34 cellular contexts compared by ENCODE assay signal in the genomic region with DNA sequence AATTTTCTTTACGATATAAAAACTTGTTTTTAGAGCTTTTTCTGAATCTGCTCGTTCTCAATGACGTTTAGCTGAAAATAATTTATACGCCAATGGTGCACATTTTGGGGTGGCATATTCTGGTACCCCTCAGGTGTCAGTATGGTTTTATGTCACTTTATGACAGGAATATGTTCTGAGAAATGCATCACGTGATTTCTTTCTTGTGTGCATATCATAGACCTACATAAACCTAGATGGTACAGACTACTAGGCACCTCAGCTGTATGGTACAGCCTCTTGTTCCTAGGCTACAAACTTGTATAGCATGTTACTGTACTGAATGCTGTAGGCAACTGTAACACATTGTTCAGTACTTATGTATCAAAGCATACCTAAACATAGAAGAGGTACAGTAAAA.
DNase-seq lines count a peak whose midpoint lies in the region; ATAC-seq, FAIRE-seq and TF ChIP-seq lines count a peak whose summit lies in the region.
"Had no signal": no experiment of that assay in that cellular context is flagged by ENCODE, and none has a peak within 500 bp of the region (broad histone marks: within the 10 kb centered on the region; RNA-seq: fewer than 3 reads in every experiment).

No MANE protein-coding gene starts in this region.

- intact Hi-C loops in cardiac septum (cut with DNase I) (no loop called here), HepG2 (cut with micrococcal nuclease; ENCODE audit: unreplicated experiment) (no loop called here), right lobe of liver (cut with DNase I) (no loop called here), K562 (cut with micrococcal nuclease) (no loop called here), endothelial cell of umbilical vein (cut with micrococcal nuclease) (no loop called here)

- H4K20me1 ChIP-seq in HepG2 (ENCODE audit: insufficient read depth, low read length) (no peaks in the 10 kb centered on the region), K562 (replicated peaks; ENCODE audit: control insufficient read depth, insufficient read depth, low read length) (no peaks in the 10 kb centered on the region), endothelial cell of umbilical vein (replicated peaks; ENCODE audit: control insufficient read depth, extremely low read depth, insufficient read depth, low read length) (no peaks in the 10 kb centered on the region)
- H4K20me1 ChIP-seq: BLaER1; BLaER1 treated with 17β-estradiol and CSF1 and Interleukin-3, amounts not matched to agents 10 nM and 100 nM had no signal

- H3K4me1 ChIP-seq in right atrium auricular region, result no peaks in the 10 kb centered on the region
- H3K4me1 ChIP-seq in HepG2 (ENCODE audit: insufficient read depth, low read length), result no peaks in the 10 kb centered on the region
- H3K4me1 ChIP-seq in right lobe of liver, result no peaks in the 10 kb centered on the region
- H3K4me1 ChIP-seq in K562 (replicated peaks in 1 of 2; ENCODE audit: control insufficient read depth in 2 of 2, insufficient read depth in 2 of 2, low read length in 2 of 2), result no peaks in the 10 kb centered on the region
- no peaks in the 10 kb centered on the region for H3K4me1 ChIP-seq in endothelial cell of umbilical vein (ENCODE audit: control insufficient read depth, extremely low read depth, insufficient read depth, low read length)
- H3K4me1 ChIP-seq: A549, BE2C, Caco-2 had no signal

- H3K9me3 ChIP-seq in right atrium auricular region (no peaks in the 10 kb centered on the region), HepG2 (ENCODE audit: low read length) (no peaks in the 10 kb centered on the region), right lobe of liver (no peaks in the 10 kb centered on the region), K562 (replicated peaks; ENCODE audit: control insufficient read depth, insufficient read depth, low read depth, low read length) (no peaks in the 10 kb centered on the region), endothelial cell of umbilical vein (replicated peaks; ENCODE audit: control insufficient read depth, insufficient read depth, low read length) (no peaks in the 10 kb centered on the region)
- H3K9me3 ChIP-seq: A549, BE2C, BLaER1, Caco-2 had no signal

- no peak for FAIRE-seq in HepG2 (lab: Jason Lieb, UNC)
- peak; percentile 42 for FAIRE-seq in K562 (lab: Jason Lieb, UNC)
- peak; percentile 53 for FAIRE-seq in endothelial cell of umbilical vein (lab: Jason Lieb, UNC)
- FAIRE-seq: A204.1, A549, D721Med had no signal

- H3K9me1 ChIP-seq in K562 (ENCODE audit: control insufficient read depth, insufficient read depth, low read length) (no peaks in the 10 kb centered on the region), endothelial cell of umbilical vein (replicated peaks; ENCODE audit: control insufficient read depth, extremely low read depth, insufficient read depth, low read length) (no peaks in the 10 kb centered on the region)

- CTCF ChIA-PET in HepG2 (lab: Yijun Ruan, JAX; ENCODE audit: low intra/inter-chr PET ratio, low total read pairs) (no interaction called here), K562 (lab: Yijun Ruan, JAX; ENCODE audit: low intra/inter-chr PET ratio) (no interaction called here), endothelial cell of umbilical vein (lab: Charles Lee) (interaction anchor here (1.0 kb wide), 1 partner anchor 337 kb away, joined by 3 read pairs; no protein-coding TSS in a partner anchor)

- ATAC-seq in HepG2 (no peak), right lobe of liver (no peak), K562 (no peak)
- ATAC-seq: A549; CD8-positive, alpha-beta T cell had no signal

- DNase-seq in right atrium auricular region (ENCODE audit: low spot score), result peak; percentile 5
- no peak for DNase-seq in cardiac septum (ENCODE audit: low spot score)
- DNase-seq in HepG2 (ENCODE audit: low spot score), result no peak
- no peak for DNase-seq in right lobe of liver
- no peak for DNase-seq in K562 (ENCODE audit: extremely low read depth in 1 of 4, low spot score in 3 of 4)
- DNase-seq in endothelial cell of umbilical vein (ENCODE audit: low read depth, low spot score), result no peak
- no peak for DNase-seq in NAMALWA (ENCODE audit: low spot score)
- no peak for DNase-seq in DMS79 (lab: John Stamatoyannopoulos, UW)
- DNase-seq: 8988T; ACHN; AML-193; BE2C; C1 segment of cervical spinal cord; Caco-2; Calu3; CD4-positive, alpha-beta memory T cell; CD4-positive, alpha-beta T cell; CD4-positive, CD25-positive, alpha-beta regulatory T cell; CD8-positive, alpha-beta memory T cell; CD8-positive, alpha-beta T cell; COR-L47; DMS 273 treated with DMSO at 0.1 percent for 48 hours; DMS153; DMS53; DMS79 treated with DMSO at 0.1 percent for 48 hours; DND-41; EL had no signal

- H3K27ac ChIP-seq in right atrium auricular region, result no peak overlapping the region
- no peak overlapping the region for H3K27ac ChIP-seq in HepG2 (ENCODE audit: extremely low read length, insufficient read depth, low read length)
- no peak overlapping the region for H3K27ac ChIP-seq in right lobe of liver
- H3K27ac ChIP-seq in K562 (ENCODE audit: extremely low read depth, low read depth, low read length), result no peak overlapping the region
- H3K27ac ChIP-seq in endothelial cell of umbilical vein (ENCODE audit: insufficient read depth, low read depth, low read length), result no peak overlapping the region
- H3K27ac ChIP-seq: 22Rv1; A549; BLaER1; BLaER1 treated with 17β-estradiol and CSF1 and Interleukin-3, amounts not matched to agents 10 nM and 100 nM; C4-2B had no signal

- TF ChIP-seq RAD21 in HepG2 (CRISPR knock-in tag; IDR thresholded peaks at IDR 0.05) (no peak), K562 (CRISPR knock-in tag; conservative IDR thresholded peaks at IDR 0.05 in 1 of 2, IDR thresholded peaks at IDR 0.05 in 1 of 2) (no peak)

- no peaks in the 10 kb centered on the region for H3K27me3 ChIP-seq in right atrium auricular region
- H3K27me3 ChIP-seq in HepG2 (ENCODE audit: control insufficient read depth in 1 of 2, insufficient read depth in 2 of 2, low read length in 2 of 2), result peaks cover 4 to 15% of the 10 kb centered on the region in 2 experiments; a peak in 2 of 5 replicates
- H3K27me3 ChIP-seq in right lobe of liver, result no peaks in the 10 kb centered on the region
- peaks cover 0 to 12% of the 10 kb centered on the region in 2 experiments; a peak in 1 of 5 replicates for H3K27me3 ChIP-seq in K562 (ENCODE audit: control insufficient read depth in 2 of 2, insufficient read depth in 2 of 2, low read length in 2 of 2)
- H3K27me3 ChIP-seq in endothelial cell of umbilical vein (ENCODE audit: control insufficient read depth in 2 of 2, insufficient read depth in 2 of 2, low read length in 2 of 2), result peaks cover 8 to 9% of the 10 kb centered on the region in 2 experiments
- H3K27me3 ChIP-seq: BE2C; BLaER1; BLaER1 treated with 17β-estradiol and CSF1 and Interleukin-3, amounts not matched to agents 10 nM and 100 nM had no signal

- TF ChIP-seq EP300 in HepG2 (IDR thresholded peaks at IDR 0.05; ENCODE audit: low read depth in 2 of 2, low read length in 2 of 2) (no peak), HepG2 (CRISPR knock-in tag; IDR thresholded peaks at IDR 0.05; ENCODE audit: borderline replicate concordance) (no peak), K562 (IDR thresholded peaks at IDR 0.05; ENCODE audit: low read length) (no peak)

- H2AFZ ChIP-seq in HepG2 (ENCODE audit: low read length), result no peak overlapping the region
- H2AFZ ChIP-seq in K562 (ENCODE audit: low read depth, low read length), result no peak overlapping the region
- no peak overlapping the region for H2AFZ ChIP-seq in endothelial cell of umbilical vein (ENCODE audit: low read depth, low read length)

- H3K4me3 ChIP-seq in right atrium auricular region, result no peak overlapping the region
- H3K4me3 ChIP-seq in HepG2 (replicated peaks in 1 of 3; ENCODE audit: insufficient read depth in 1 of 3, low read depth in 2 of 3, low read length in 3 of 3), result no peak overlapping the region
- no peak overlapping the region for H3K4me3 ChIP-seq in right lobe of liver
- no peak overlapping the region for H3K4me3 ChIP-seq in K562
- H3K4me3 ChIP-seq in endothelial cell of umbilical vein (replicated peaks in 1 of 3; ENCODE audit: insufficient read depth in 1 of 3, low read depth in 1 of 3, low read length in 3 of 3), result no peak overlapping the region
- H3K4me3 ChIP-seq: A549; BLaER1; BLaER1 treated with 17β-estradiol and CSF1 and Interleukin-3, amounts not matched to agents 10 nM and 100 nM had no signal

- TF ChIP-seq POLR2A in HepG2 (IDR thresholded peaks at IDR 0.05; ENCODE audit: insufficient read depth in 1 of 2, low read depth in 2 of 2, low read length in 2 of 2) (no peak), right lobe of liver (IDR thresholded peaks at IDR 0.05) (no peak), K562 (conservative IDR thresholded peaks at IDR 0.05) (no peak), endothelial cell of umbilical vein (IDR thresholded peaks at IDR 0.05; ENCODE audit: low read depth, low read length) (no peak)

- in situ Hi-C loops in HepG2 (cut with HindIII; ENCODE audit: extremely low pct_ligation_motif_present, low pct_unique_long_range_greater_than_20kb) (no loop called here), K562 (cut with MboI) (no loop called here)

- BruUV-seq in HepG2 (replicated peaks; lab: Mats Ljungman, UMichigan) (no TSS peak), K562 (replicated peaks; lab: Mats Ljungman, UMichigan) (no TSS peak), endothelial cell of umbilical vein (replicated peaks; lab: Mats Ljungman, UMichigan) (no TSS peak)

- dilution Hi-C loops in endothelial cell of umbilical vein (cut with MboI; ENCODE audit: extremely low pct_ligation_motif_present, low sequenced_read_pairs), result no loop called here

- WGBS in HepG2 (ENCODE audit: low lambda C conversion rate), result 71% methylated on average over 5 of the region's 5 CpGs
- 96% methylated on average over 5 of the region's 5 CpGs for WGBS in right lobe of liver (ENCODE audit: insufficient coverage, low coverage, low lambda C conversion rate, missing lambda C conversion rate)
- WGBS in K562 (ENCODE audit: insufficient coverage, low coverage, missing lambda C conversion rate), result 13% methylated on average over 5 of the region's 5 CpGs

- TF ChIP-seq CTCF in right atrium auricular region (IDR thresholded peaks at IDR 0.05), result no peak
- TF ChIP-seq CTCF in HepG2 (CRISPR knock-in tag; IDR thresholded peaks at IDR 0.05), result no peak
- TF ChIP-seq CTCF in right lobe of liver (IDR thresholded peaks at IDR 0.05), result no peak
- no peak for TF ChIP-seq CTCF in K562 (IDR thresholded peaks at IDR 0.05 in 2 of 3, conservative IDR thresholded peaks at IDR 0.05 in 1 of 3; ENCODE audit: insufficient read depth in 2 of 3, low read depth in 1 of 3, low read length in 3 of 3)
- TF ChIP-seq CTCF in endothelial cell of umbilical vein (IDR thresholded peaks at IDR 0.05; ENCODE audit: extremely low read depth in 1 of 2, insufficient read depth in 1 of 2, low read depth in 1 of 2, low read length in 2 of 2), result no peak

- H3K4me2 ChIP-seq in HepG2 (ENCODE audit: low read depth, low read length), result no peak overlapping the region
- no peak overlapping the region for H3K4me2 ChIP-seq in K562 (ENCODE audit: insufficient read depth, low read length)
- H3K4me2 ChIP-seq in endothelial cell of umbilical vein (ENCODE audit: insufficient read depth, low read length), result no peak overlapping the region
- H3K4me2 ChIP-seq: A549; BLaER1; BLaER1 treated with 17β-estradiol and CSF1 and Interleukin-3, amounts not matched to agents 10 nM and 100 nM had no signal

- H3K36me3 ChIP-seq in right atrium auricular region (no peaks in the 10 kb centered on the region), HepG2 (replicated peaks in 1 of 2; ENCODE audit: control insufficient read depth in 1 of 2, insufficient read depth in 2 of 2, low read length in 2 of 2) (no peaks in the 10 kb centered on the region), right lobe of liver (no peaks in the 10 kb centered on the region), K562 (ENCODE audit: control insufficient read depth, insufficient read depth, low read length) (no peaks in the 10 kb centered on the region), endothelial cell of umbilical vein (ENCODE audit: control insufficient read depth in 2 of 2, extremely low read depth in 1 of 2, insufficient read depth in 2 of 2, low read length in 2 of 2) (no peaks in the 10 kb centered on the region)
- H3K36me3 ChIP-seq: BE2C; BLaER1; BLaER1 treated with 17β-estradiol and CSF1 and Interleukin-3, amounts not matched to agents 10 nM and 100 nM had no signal

- POLR2A ChIA-PET in HepG2 (lab: Yijun Ruan, JAX) (no interaction called here), K562 (lab: Yijun Ruan, JAX) (no interaction called here), endothelial cell of umbilical vein (lab: Charles Lee) (no interaction called here)

- H3K79me2 ChIP-seq in HepG2 (ENCODE audit: insufficient read depth, low read length) (no peaks in the 10 kb centered on the region), K562 (ENCODE audit: control insufficient read depth, insufficient read depth, low read length) (no peaks in the 10 kb centered on the region), endothelial cell of umbilical vein (ENCODE audit: control insufficient read depth, insufficient read depth, low read length) (no peaks in the 10 kb centered on the region)

- H3K9ac ChIP-seq in HepG2 (ENCODE audit: insufficient read depth, low read depth, low read length) (no peak overlapping the region), K562 (ENCODE audit: insufficient read depth in 1 of 2, low read depth in 2 of 2, low read length in 2 of 2) (no peak overlapping the region), endothelial cell of umbilical vein (replicated peaks; ENCODE audit: extremely low read depth, insufficient read depth, low read length) (no peak overlapping the region)
- H3K9ac ChIP-seq: BLaER1; BLaER1 treated with 17β-estradiol and CSF1 and Interleukin-3, amounts not matched to agents 10 nM and 100 nM had no signal
